Comparison of ENCODE assay signal across 14 cellular contexts in the genomic region with DNA sequence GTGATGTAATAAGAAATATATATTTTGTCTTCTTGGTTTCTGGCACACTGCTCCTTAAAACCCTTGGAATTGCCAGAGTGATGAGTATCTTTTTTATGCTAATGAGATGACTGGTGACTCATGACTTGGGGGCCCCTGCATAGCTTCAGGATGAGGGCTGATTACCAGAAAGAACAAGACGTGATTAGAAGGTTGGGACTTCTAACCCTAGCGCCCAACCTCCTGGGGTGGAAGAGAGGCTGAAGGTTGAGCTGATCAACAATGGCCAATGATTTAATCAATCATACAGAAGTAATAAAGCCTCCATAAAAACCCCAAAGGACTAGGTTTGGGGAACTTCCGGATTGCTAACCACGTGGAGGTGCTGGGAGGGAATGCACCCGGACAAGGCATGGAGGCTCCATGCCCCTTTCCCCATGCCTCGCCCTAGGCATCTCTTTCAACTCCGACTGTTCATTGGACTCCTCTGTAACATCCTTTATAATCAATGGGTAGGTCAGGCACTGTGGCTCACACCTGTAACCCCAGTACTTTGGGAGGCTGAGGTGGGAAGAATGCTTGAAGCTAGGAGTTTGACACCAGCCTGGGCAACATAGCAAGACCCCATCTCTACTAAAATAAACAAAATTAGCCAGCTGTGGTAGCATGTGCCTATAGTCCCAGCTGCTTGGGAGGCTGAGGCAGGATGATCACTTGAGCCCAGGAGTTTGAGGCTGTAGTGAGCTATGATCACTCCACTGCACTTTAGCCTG.
DNase-seq lines count a peak whose midpoint lies in the region; ATAC-seq and TF ChIP-seq lines count a peak whose summit lies in the region.
"Had no signal": no experiment of that assay in that cellular context is flagged by ENCODE, and none has a peak within 500 bp of the region (broad histone marks: within the 10 kb centered on the region; RNA-seq: fewer than 3 reads in every experiment).

No MANE protein-coding gene starts in this region.

- no peaks in the 10 kb centered on the region for H3K9me3 ChIP-seq in RWPE2 (ENCODE audit: severe bottlenecking)
- no peaks in the 10 kb centered on the region for H3K9me3 ChIP-seq in osteoblast (ENCODE audit: low read depth, low read length)
- no peaks in the 10 kb centered on the region for H3K9me3 ChIP-seq in left lung

- ATAC-seq in RWPE2 (ENCODE audit: low read depth): peak; percentile 78
- no peak for ATAC-seq in HG02642 (IDR thresholded peaks at IDR 0.05; ENCODE audit: poor library complexity, unreplicated experiment)
- no peak for ATAC-seq in left lung

- peak overlapping the region; percentile 40 for H3K27ac ChIP-seq in RWPE2 (ENCODE audit: poor library complexity, severe bottlenecking)
- H3K27ac ChIP-seq in osteoblast (ENCODE audit: low read depth, low read length): no peak overlapping the region
- H3K27ac ChIP-seq in left lung: no peak overlapping the region
- H3K27ac ChIP-seq: HL-60 had no signal

- peaks cover 18% of the 10 kb centered on the region for H3K4me1 ChIP-seq in RWPE2 (ENCODE audit: insufficient read depth, poor library complexity, severe bottlenecking)
- peaks cover 25% of the 10 kb centered on the region for H3K4me1 ChIP-seq in osteoblast (ENCODE audit: insufficient read depth, low read length)
- H3K4me1 ChIP-seq in left lung: no peaks in the 10 kb centered on the region

- no peak overlapping the region for H2AFZ ChIP-seq in osteoblast (ENCODE audit: low read length)

- H3K36me3 ChIP-seq in RWPE2 (ENCODE audit: low read depth): no peaks in the 10 kb centered on the region
- no peaks in the 10 kb centered on the region for H3K36me3 ChIP-seq in osteoblast (ENCODE audit: insufficient read depth, low read length)
- no peaks in the 10 kb centered on the region for H3K36me3 ChIP-seq in left lung

- no peaks in the 10 kb centered on the region for H3K79me2 ChIP-seq in osteoblast (ENCODE audit: insufficient read depth, low read length)

- no peaks in the 10 kb centered on the region for H3K27me3 ChIP-seq in RWPE2 (ENCODE audit: insufficient read depth, poor library complexity, severe bottlenecking)
- peaks cover 5% of the 10 kb centered on the region for H3K27me3 ChIP-seq in osteoblast (ENCODE audit: insufficient read depth, low read length)
- no peaks in the 10 kb centered on the region for H3K27me3 ChIP-seq in left lung

- intact Hi-C loops in left lung (cut with DNase I): no loop called here

- H4K20me1 ChIP-seq in osteoblast (ENCODE audit: insufficient read depth, low read length): no peaks in the 10 kb centered on the region

- H3K4me2 ChIP-seq in osteoblast (ENCODE audit: insufficient read depth, low read length): peak overlapping the region; percentile 44

- no peak overlapping the region for H3K4me3 ChIP-seq in RWPE2 (ENCODE audit: severe bottlenecking)
- H3K4me3 ChIP-seq in epithelial cell of proximal tubule (ENCODE audit: low read depth, low read length): no peak overlapping the region
- no peak overlapping the region for H3K4me3 ChIP-seq in osteoblast (ENCODE audit: insufficient read depth, low read length)
- no peak overlapping the region for H3K4me3 ChIP-seq in left lung

- TF ChIP-seq CTCF in RWPE2 (IDR thresholded peaks at IDR 0.05; ENCODE audit: poor library complexity, severe bottlenecking) (no peak), epithelial cell of proximal tubule (conservative IDR thresholded peaks at IDR 0.05; ENCODE audit: low read depth, low read length) (no peak), osteoblast (IDR thresholded peaks at IDR 0.05; ENCODE audit: extremely low read depth, low read depth, low read length) (no peak), left lung (IDR thresholded peaks at IDR 0.05) (no peak)

- DNase-seq in GM03348 (ENCODE audit: low spot score): peak; percentile 76
- no peak for DNase-seq in RWPE2 (ENCODE audit: low spot score)
- peak; percentile 31 for DNase-seq in epithelial cell of proximal tubule (ENCODE audit: low read depth)
- peak; percentile 97 for DNase-seq in osteoblast (ENCODE audit: insufficient read length, low spot score, missing footprints)
- DNase-seq in left lung: no peak
- DNase-seq in nucleus accumbens (lab: John Stamatoyannopoulos, UW): no peak
- DNase-seq in H4 (ENCODE audit: low spot score): no peak
- DNase-seq: activated CD4-positive, alpha-beta T cell treated with anti-CD3 and anti-CD28 coated beads, Interleukin-2, amount 10 ng/mL, durations not matched to agents 7 days and 5 days; activated naive CD4-positive, alpha-beta T cell treated with Interleukin-2 at 50 U/mL for 16 hours; naive B cell; NCI-H1105 treated with DMSO at 0.1 percent for 48 hours; T-helper 1 cell had no signal

Comparison
In these comparisons a context has a peak if more than half of its experiments do, and no peak if none do; other contexts are left out.
1. DNase-seq: peak in GM03348 (single experiment), epithelial cell of proximal tubule (single experiment) and osteoblast (single experiment); none in RWPE2 (single experiment), left lung (0 of 2), nucleus accumbens (0 of 56) and H4 (single experiment).